ENCODE assay signal across 9 cellular contexts in genomic region chr22:39932918-39933649, GRCh38. TPM values are rescaled to one million over a fixed set of nuclear protein-coding genes. Genes with fewer than 3 reads are reported as not detected.
DNase-seq lines count a peak whose midpoint lies in the region; ATAC-seq and TF ChIP-seq lines count a peak whose summit lies in the region.
"Had no signal": no experiment of that assay in that cellular context is flagged by ENCODE, and none has a peak within 500 bp of the region (broad histone marks: within the 10 kb centered on the region; RNA-seq: fewer than 3 reads in every experiment).

No MANE protein-coding gene starts in this region.

- no peak overlapping the region for H3K4me3 ChIP-seq in PC-3 (ENCODE audit: low read length)
- no peak overlapping the region for H3K4me3 ChIP-seq in astrocyte of the cerebellum (ENCODE audit: low read depth, low read length)
- H3K4me3 ChIP-seq: HAP-1 had no signal

- H3K9me3 ChIP-seq in PC-3 (ENCODE audit: low read length), result no peaks in the 10 kb centered on the region
- H3K9me3 ChIP-seq: HAP-1 had no signal

- H3K9me2 ChIP-seq in PC-3 (replicated peaks; ENCODE audit: low read length), result no peaks in the 10 kb centered on the region

- H3K9ac ChIP-seq in PC-3 (ENCODE audit: low read length), result no peak overlapping the region

- CTCF ChIA-PET in PC-3 (lab: Charles Lee), result interaction anchor here (0.6 kb wide), 1 partner anchor 77 kb away, joined by 8 read pairs; no protein-coding TSS in a partner anchor

- DNase-seq in GM04504 (ENCODE audit: low read depth) (peak; percentile 0), PC-3 (peak; percentile 52), astrocyte of the cerebellum (ENCODE audit: low read depth) (no peak), lung microvascular endothelial cell (ENCODE audit: low read depth in 2 of 2) (peak; percentile 28 to 33), NCI-H1930 (lab: John Stamatoyannopoulos, UW) (no peak)

- no peak overlapping the region for H3K4me2 ChIP-seq in PC-3 (ENCODE audit: low read length)

- no peak overlapping the region for H2AFZ ChIP-seq in PC-3 (ENCODE audit: low read length)

- BruUV-seq in PC-3 (replicated peaks; lab: Mats Ljungman, UMichigan), result no TSS peak

- intact Hi-C loops in PC-3 (cut with micrococcal nuclease), result no loop called here

- H3K27ac ChIP-seq in 22Rv1, result no peak overlapping the region
- H3K27ac ChIP-seq in PC-3 (ENCODE audit: low read length), result no peak overlapping the region

- H3F3A ChIP-seq in PC-3 (ENCODE audit: low read length, unreplicated experiment), result no peaks in the 10 kb centered on the region

- no peaks in the 10 kb centered on the region for H3K4me1 ChIP-seq in PC-3 (ENCODE audit: insufficient read depth, low read length)

- in situ Hi-C loops in astrocyte of the cerebellum (cut with HindIII; ENCODE audit: low sequenced_read_pairs), result loop anchor here (5.0 kb wide), 1 partner anchor 89 kb away; no protein-coding TSS in a partner anchor

- TF ChIP-seq CTCF in 22Rv1 (IDR thresholded peaks at IDR 0.05) (peak; percentile 79), PC-3 (conservative IDR thresholded peaks at IDR 0.05; ENCODE audit: low read depth, low read length) (peak; percentile 69), astrocyte of the cerebellum (IDR thresholded peaks at IDR 0.05; ENCODE audit: low read depth, low read length, missing control alignments) (peak; percentile 63)

- H4K20me1 ChIP-seq in PC-3 (ENCODE audit: low read length), result no peaks in the 10 kb centered on the region

- no peaks in the 10 kb centered on the region for H3K36me3 ChIP-seq in PC-3 (ENCODE audit: low read depth, low read length)
- H3K36me3 ChIP-seq: HAP-1 had no signal

- no peaks in the 10 kb centered on the region for H3K79me2 ChIP-seq in PC-3 (ENCODE audit: low read length)

- ATAC-seq in PC-3 (no peak), GM18502 (IDR thresholded peaks at IDR 0.05; ENCODE audit: poor library complexity, unreplicated experiment) (no peak), HG03159 (IDR thresholded peaks at IDR 0.05; ENCODE audit: unreplicated experiment) (no peak)

- peaks cover 63% of the 10 kb centered on the region for H3K27me3 ChIP-seq in PC-3 (ENCODE audit: low read length)

- POLR2A ChIA-PET in PC-3 (lab: Charles Lee; ENCODE audit: unreplicated experiment), result no interaction called here

RNA-seq across cellular contexts. Expression of gene TMA7B, which starts 27.1 kb away (rescaled TPM):
- not detected in 2 replicates for total RNA-seq in PC-3 (2014; rRNA removed)
- not detected in 2 replicates for total RNA-seq in lung microvascular endothelial cell

RNA-seq across cellular contexts. Expression of gene GRAP2, which starts 32.2 kb away (rescaled TPM):
- total RNA-seq in PC-3 (2014; rRNA removed) (0.52 TPM in 1 of 2 replicates, not detected in the other), lung microvascular endothelial cell (under 0.01 TPM in 1 of 2 replicates, not detected in the other)

RNA-seq across cellular contexts. Expression of gene ENTHD1, which starts 39.5 kb away (rescaled TPM):
- total RNA-seq in PC-3 (2014; rRNA removed) (not detected in 2 replicates), lung microvascular endothelial cell (not detected in 2 replicates)

Comparison
In these comparisons a context has a peak if more than half of its experiments do, and no peak if none do; other contexts are left out.
1. DNase-seq: peak in GM04504 (single experiment), PC-3 (single experiment) and lung microvascular endothelial cell (2 of 2); none in astrocyte of the cerebellum (single experiment) and NCI-H1930 (0 of 2).
2. Peak in every context shown above with its lines, with median percentiles within 50 percentile points of each other: CTCF ChIP-seq.